ENCODE assay signal across 1 cellular context in genomic region chr1:24756395-24756794, GRCh38.
TF ChIP-seq lines count a peak whose summit lies in the region.

No MANE protein-coding gene starts in this region.

TF ChIP-seq in HEK293, 187 proteins besides CTCF, POLR2A, EP300 and RAD21 (continued from another document):
- TF ChIP-seq PRDM6 (tag by site-specific recombination; IDR thresholded peaks at IDR 0.05), result peak; percentile 64
TF ChIP-seq in HEK293: peak in this region for 1.
